Comparison of ENCODE assay signal across 8 cellular contexts in genomic region chr1:64136749-64137568, GRCh38.
A peak's percentile ranks its signal among the peaks of the same experiment; 100 is the strongest.
DNase-seq lines count a peak whose midpoint lies in the region; ATAC-seq and TF ChIP-seq lines count a peak whose summit lies in the region.

No MANE protein-coding gene starts in this region.

- ATAC-seq in GM21825 (IDR thresholded peaks at IDR 0.05; ENCODE audit: unreplicated experiment): no peak

- no peaks in the 10 kb centered on the region for H3K9me3 ChIP-seq in skeletal muscle satellite cell (replicated peaks; ENCODE audit: low read length)

- peak overlapping the region; percentile 61 for H3K9ac ChIP-seq in skeletal muscle satellite cell (ENCODE audit: low read depth, low read length)

- H3K36me3 ChIP-seq in skeletal muscle satellite cell (ENCODE audit: insufficient read depth, low read length): peaks cover 15% of the 10 kb centered on the region

- H3K4me3 ChIP-seq in HFF-Myc (replicated peaks; ENCODE audit: low read depth, low read length): no peak overlapping the region
- no peak overlapping the region for H3K4me3 ChIP-seq in astrocyte of the cerebellum (ENCODE audit: low read depth, low read length)
- H3K4me3 ChIP-seq in skeletal muscle satellite cell (ENCODE audit: low read length): no peak overlapping the region

- in situ Hi-C loops in astrocyte of the cerebellum (cut with HindIII; ENCODE audit: low sequenced_read_pairs): no loop called here

- peaks cover 61% of the 10 kb centered on the region for H3K4me1 ChIP-seq in skeletal muscle satellite cell (ENCODE audit: control insufficient read depth, insufficient read depth, low read length)

- DNase-seq in GM04504 (ENCODE audit: low read depth) (peak; percentile 75), HFF-Myc (ENCODE audit: extremely low read depth, low read depth) (peak; percentile 97), NCI-H1417 (lab: John Stamatoyannopoulos, UW) (peak; percentile 60 to 84 (median 75)), T-helper 2 cell (peak in 4 of 5 experiments; percentile 11 to 59 (median 50)), astrocyte of the cerebellum (ENCODE audit: low read depth) (peak; percentile 92), hypothalamus (lab: John Stamatoyannopoulos, UW) (peak in 46 of 51 donors; percentile 6 to 87 (median 50))

- H3K27me3 ChIP-seq in skeletal muscle satellite cell (ENCODE audit: control insufficient read depth, insufficient read depth, low read length): no peaks in the 10 kb centered on the region

- TF ChIP-seq CTCF in HFF-Myc (IDR thresholded peaks at IDR 0.05; ENCODE audit: low read depth, low read length, missing control alignments) (peak; percentile 93), astrocyte of the cerebellum (IDR thresholded peaks at IDR 0.05; ENCODE audit: low read depth, low read length, missing control alignments) (peak; percentile 92)

- peak overlapping the region; percentile 17 for H3K4me2 ChIP-seq in skeletal muscle satellite cell (ENCODE audit: low read length)
